ENCODE assay signal across 1 cellular context in the genomic region with DNA sequence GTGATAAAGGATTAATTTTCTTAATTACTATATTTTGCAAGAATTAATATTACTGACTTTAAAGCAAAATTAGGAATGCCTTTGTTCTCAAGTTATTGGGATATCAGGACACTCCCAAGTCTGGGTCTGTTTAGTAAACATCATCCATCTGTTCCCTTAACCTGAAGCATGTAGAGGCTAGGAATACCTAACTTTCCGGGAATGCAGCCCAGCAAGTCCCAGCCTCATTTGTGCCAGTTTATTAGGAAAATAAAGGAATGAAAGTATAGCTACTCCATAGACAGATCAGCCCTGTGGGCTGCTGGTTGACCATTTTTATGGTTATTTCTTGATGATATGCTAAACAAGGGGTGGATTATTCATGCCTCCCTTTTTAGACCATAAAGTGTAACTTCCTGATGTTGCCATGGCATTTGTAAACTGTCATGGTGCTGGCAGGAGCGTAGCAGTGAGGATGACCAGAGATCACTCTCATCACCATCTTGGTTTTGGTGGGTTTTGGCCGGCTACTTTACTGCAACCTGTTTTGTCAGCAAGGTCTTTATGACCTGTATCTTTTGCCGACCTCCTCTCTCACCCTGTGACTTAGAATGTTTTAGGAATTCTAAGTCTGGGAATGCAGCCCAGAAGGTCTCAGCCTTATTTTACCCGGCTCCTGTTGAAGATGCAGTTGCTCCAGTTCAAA.
TF ChIP-seq lines count a peak whose summit lies in the region.

No MANE protein-coding gene starts in this region.

TF ChIP-seq in IMR-90, 13 proteins besides CTCF, POLR2A, EP300 and RAD21 (continued from another document):
- TF ChIP-seq MXI1 (IDR thresholded peaks at IDR 0.05; ENCODE audit: borderline replicate concordance, low read depth, low read length): no peak
- TF ChIP-seq ELK1 (IDR thresholded peaks at IDR 0.05; ENCODE audit: borderline replicate concordance, low read depth, low read length): no peak
- TF ChIP-seq MAFK (IDR thresholded peaks at IDR 0.05; ENCODE audit: low read depth, low read length): no peak
- no peak for TF ChIP-seq FOS (IDR thresholded peaks at IDR 0.05; ENCODE audit: low read depth, low read length)
